Comparison of ENCODE assay signal across 8 cellular contexts in genomic region chr4:139556735-139557505, GRCh38. TPM values are rescaled to one million over a fixed set of nuclear protein-coding genes. Genes with fewer than 3 reads are reported as not detected.
DNase-seq lines count a peak whose midpoint lies in the region; ATAC-seq, FAIRE-seq and TF ChIP-seq lines count a peak whose summit lies in the region.

No MANE protein-coding gene starts in this region.

- no peaks in the 10 kb centered on the region for H3K36me3 Mint-ChIP-seq in activated T-helper 2 cell treated with anti-CD3 and anti-CD28 coated beads, Interferon-gamma antibody, Interleukin-2, Interleukin-4, amounts not matched to agents 10 μg/mL and 5 μg/mL and 100 μg/mL, durations not matched to agents 14 hours and 24 hours and 36 hours (ENCODE audit: low read depth)

- H3K27me3 ChIP-seq in foreskin keratinocyte (peaks cover 37% of the 10 kb centered on the region), neutrophil (peaks cover 79% of the 10 kb centered on the region), thymus (ENCODE audit: control insufficient read depth, insufficient read depth) (peaks cover 3% of the 10 kb centered on the region)

- H3K27ac Mint-ChIP-seq in activated T-helper 2 cell treated with anti-CD3 and anti-CD28 coated beads, Interferon-gamma antibody, Interleukin-2, Interleukin-4, amounts not matched to agents 10 μg/mL and 5 μg/mL and 100 μg/mL, durations not matched to agents 14 hours and 24 hours and 36 hours, result peak overlapping the region; percentile 97

- H3K27ac ChIP-seq in foreskin keratinocyte, result peak overlapping the region; percentile 78
- peak overlapping the region; percentile 54 for H3K27ac ChIP-seq in neutrophil
- H3K27ac ChIP-seq in thymus (ENCODE audit: low read depth), result peak overlapping the region; percentile 93

- no peaks in the 10 kb centered on the region for H3K36me3 ChIP-seq in neutrophil
- no peaks in the 10 kb centered on the region for H3K36me3 ChIP-seq in thymus (ENCODE audit: control insufficient read depth, insufficient read depth)

- no peaks in the 10 kb centered on the region for H3K9me3 Mint-ChIP-seq in activated T-helper 2 cell treated with anti-CD3 and anti-CD28 coated beads, Interferon-gamma antibody, Interleukin-2, Interleukin-4, amounts not matched to agents 10 μg/mL and 5 μg/mL and 100 μg/mL, durations not matched to agents 14 hours and 24 hours and 36 hours

- peak overlapping the region; percentile 69 to 74 for H3K4me3 ChIP-seq in neutrophil (ENCODE audit: low read depth in 1 of 2, low read length in 1 of 2)
- peak overlapping the region; percentile 78 for H3K4me3 ChIP-seq in thymus (ENCODE audit: low read length)

- no peak for TF ChIP-seq CTCF in foreskin keratinocyte (conservative IDR thresholded peaks at IDR 0.05)
- TF ChIP-seq CTCF in neutrophil (IDR thresholded peaks at IDR 0.05), result no peak

- peaks cover 10% of the 10 kb centered on the region for H3K4me1 ChIP-seq in foreskin keratinocyte
- H3K4me1 ChIP-seq in neutrophil (ENCODE audit: control insufficient read depth in 1 of 2, insufficient read depth in 1 of 2, low read depth in 1 of 2, low read length in 1 of 2), result peaks cover 35 to 47% of the 10 kb centered on the region in 2 experiments
- H3K4me1 ChIP-seq in thymus (ENCODE audit: control insufficient read depth, insufficient read depth, low read length), result peaks cover 6% of the 10 kb centered on the region

- DNase-seq in AG20443 (ENCODE audit: low spot score) (peak; percentile 33), Kasumi-1 (lab: John Stamatoyannopoulos, UW) (peak; percentile 56 to 64), RCC 7860 (ENCODE audit: low spot score) (peak; percentile 16), foreskin keratinocyte (no peak)
- peak; percentile 44 for DNase-seq in activated T-helper 2 cell treated with anti-CD3 and anti-CD28 coated beads, Interferon-gamma antibody, Interleukin-2, Interleukin-4, amounts not matched to agents 10 μg/mL and 5 μg/mL and 100 μg/mL, durations not matched to agents 14 hours and 24 hours and 36 hours (ENCODE audit: low spot score)

- intact Hi-C loops in activated T-helper 2 cell treated with anti-CD3 and anti-CD28 coated beads, Interferon-gamma antibody, Interleukin-2, Interleukin-4, amounts not matched to agents 10 μg/mL and 5 μg/mL and 100 μg/mL, durations not matched to agents 14 hours and 24 hours and 36 hours (cut with micrococcal nuclease), result loop anchor here (1.0 to 5.0 kb wide), 5 partner anchors 100 to 965 kb away; partner anchors contain the start of genes ELMOD2 and MAML3

- ATAC-seq in GM21360 (IDR thresholded peaks at IDR 0.05; ENCODE audit: unreplicated experiment) (peak; percentile 22), foreskin keratinocyte (peak; percentile 15)

- H3K4me3 Mint-ChIP-seq in activated T-helper 2 cell treated with anti-CD3 and anti-CD28 coated beads, Interferon-gamma antibody, Interleukin-2, Interleukin-4, amounts not matched to agents 10 μg/mL and 5 μg/mL and 100 μg/mL, durations not matched to agents 14 hours and 24 hours and 36 hours (ENCODE audit: low read depth), result peak overlapping the region; percentile 94

- H3K27me3 Mint-ChIP-seq in activated T-helper 2 cell treated with anti-CD3 and anti-CD28 coated beads, Interferon-gamma antibody, Interleukin-2, Interleukin-4, amounts not matched to agents 10 μg/mL and 5 μg/mL and 100 μg/mL, durations not matched to agents 14 hours and 24 hours and 36 hours (ENCODE audit: low read depth), result peaks cover 4% of the 10 kb centered on the region

- H3K9me3 ChIP-seq in neutrophil, result no peaks in the 10 kb centered on the region
- H3K9me3 ChIP-seq in thymus (ENCODE audit: control insufficient read depth), result no peaks in the 10 kb centered on the region

- under 1% methylated on average over 56 of the region's 56 CpGs for WGBS in thymus

- FAIRE-seq in RCC 7860 (lab: Jason Lieb, UNC), result no peak

- peaks cover 57% of the 10 kb centered on the region for H3K4me1 Mint-ChIP-seq in activated T-helper 2 cell treated with anti-CD3 and anti-CD28 coated beads, Interferon-gamma antibody, Interleukin-2, Interleukin-4, amounts not matched to agents 10 μg/mL and 5 μg/mL and 100 μg/mL, durations not matched to agents 14 hours and 24 hours and 36 hours (ENCODE audit: low read depth)

RNA-seq across cellular contexts. Expression of gene SETD7, which starts 0.9 kb away (rescaled TPM):
- 20.3 and 20.7 TPM in 2 replicates for total RNA-seq in activated T-helper 2 cell treated with anti-CD3 and anti-CD28 coated beads, Interferon-gamma antibody, Interleukin-2, Interleukin-4, amounts not matched to agents 10 μg/mL and 5 μg/mL and 100 μg/mL, durations not matched to agents 14 hours and 24 hours and 36 hours
- total RNA-seq in foreskin keratinocyte, result 30.9 and 32.0 TPM in 2 replicates
- polyA plus RNA-seq in foreskin keratinocyte, result 7.3 and 8.2 TPM in 2 replicates
- polyA plus RNA-seq in thymus, result 15.6 TPM

Comparison
In these comparisons a context has a peak if more than half of its experiments do, and no peak if none do; other contexts are left out.
1. DNase-seq: peak in AG20443 (single experiment), Kasumi-1 (2 of 2), RCC 7860 (single experiment) and activated T-helper 2 cell treated with anti-CD3 and anti-CD28 coated beads, Interferon-gamma antibody, Interleukin-2, Interleukin-4, amounts not matched to agents 10 μg/mL and 5 μg/mL and 100 μg/mL, durations not matched to agents 14 hours and 24 hours and 36 hours (single experiment); none in foreskin keratinocyte (0 of 2).
2. Peak in every context shown above with its lines, with median percentiles within 50 percentile points of each other: H3K27ac ChIP-seq.